ENCODE assay signal across 15 cellular contexts in genomic region chr15:71746719-71747118, GRCh38.
A peak's percentile ranks its signal among the peaks of the same experiment; 100 is the strongest.
DNase-seq lines count a peak whose midpoint lies in the region; TF ChIP-seq lines count a peak whose summit lies in the region.
"Had no signal": no experiment of that assay in that cellular context is flagged by ENCODE, and none has a peak within 500 bp of the region (broad histone marks: within the 10 kb centered on the region; RNA-seq: fewer than 3 reads in every experiment).

No MANE protein-coding gene starts in this region.

- peaks cover 14% of the 10 kb centered on the region for H3K4me1 ChIP-seq in vagina
- H3K4me1 ChIP-seq: neural progenitor cell, right atrium auricular region had no signal

- H3K27ac ChIP-seq in vagina = peak overlapping the region; percentile 41
- H3K27ac ChIP-seq: heart right ventricle, neural progenitor cell, right atrium auricular region had no signal

- TF ChIP-seq POLR2A in vagina (IDR thresholded peaks at IDR 0.05) = no peak

- no peaks in the 10 kb centered on the region for H3K36me3 ChIP-seq in vagina
- H3K36me3 ChIP-seq: neural progenitor cell had no signal

- no peaks in the 10 kb centered on the region for H3K9me3 ChIP-seq in vagina
- H3K9me3 ChIP-seq: heart right ventricle, right atrium auricular region had no signal

- H3K27me3 ChIP-seq in vagina = no peaks in the 10 kb centered on the region
- H3K27me3 ChIP-seq: heart right ventricle, neural progenitor cell, right atrium auricular region had no signal

- intact Hi-C loops in vagina (cut with DNase I) = no loop called here

- TF ChIP-seq CTCF in epithelial cell of esophagus (IDR thresholded peaks at IDR 0.05; ENCODE audit: insufficient read depth, low read depth, low read length, missing control alignments) (no peak), vagina (IDR thresholded peaks at IDR 0.05) (no peak), GM10266 (IDR thresholded peaks at IDR 0.05; ENCODE audit: control insufficient read depth, insufficient read depth, low read depth, missing control alignments) (no peak)

- no peak overlapping the region for H3K4me3 ChIP-seq in epithelial cell of esophagus (ENCODE audit: low read length)
- H3K4me3 ChIP-seq in vagina = no peak overlapping the region
- H3K4me3 ChIP-seq: heart right ventricle, neural progenitor cell, right atrium auricular region had no signal

- DNase-seq in NCI-H1092 treated with DMSO at 0.1 percent for 48 hours (lab: John Stamatoyannopoulos, UW) (peak; percentile 10), NCI-H1092 (lab: John Stamatoyannopoulos, UW) (no peak), NCI-H510A (lab: John Stamatoyannopoulos, UW) (peak; percentile 81), epithelial cell of esophagus (ENCODE audit: low read depth) (peak; percentile 69), vagina (ENCODE audit: extremely low spot score in 2 of 2) (no peak), GF-D8 (lab: John Stamatoyannopoulos, UW) (no peak), GM10266 (ENCODE audit: extremely low spot score) (no peak)
- DNase-seq in stimulated activated naive CD4-positive, alpha-beta T cell (lab: John Stamatoyannopoulos, UW) = no peak
- DNase-seq: activated CD4-positive, CD25-positive, alpha-beta regulatory T cell treated with anti-CD3 and anti-CD28 coated beads, Interleukin-2, amount 50 U/mL, for 72 hours; activated naive CD4-positive, alpha-beta T cell; CD4-positive, alpha-beta memory T cell; heart right ventricle; NCI-H146 had no signal

Comparison
In these comparisons a context has a peak if more than half of its experiments do, and no peak if none do; other contexts are left out.
1. DNase-seq: peak in NCI-H1092 treated with DMSO at 0.1 percent for 48 hours (single experiment), NCI-H510A (single experiment) and epithelial cell of esophagus (single experiment); none in NCI-H1092 (single experiment), vagina (0 of 2), GF-D8 (single experiment), stimulated activated naive CD4-positive, alpha-beta T cell (0 of 6) and GM10266 (single experiment).